Comparison of ENCODE assay signal across 1 cellular context in genomic region chr15:42495361-42496212, GRCh38.
TF ChIP-seq lines count a peak whose summit lies in the region.

SNAP23 (plus strand) TSS chr15:42495634; CDS start chr15:42511847, 16,213 bp downstream.

TF ChIP-seq in K562, 482 proteins besides CTCF, POLR2A, EP300 and RAD21 (continued from another document and continues in another):
- TF ChIP-seq RREB1 (CRISPR knock-in tag; IDR thresholded peaks at IDR 0.05): no peak
- no peak for TF ChIP-seq U2AF2 (optimal IDR thresholded peaks at IDR 0.05; ENCODE audit: low read depth, low read length)
- TF ChIP-seq ZNF282 (CRISPR knock-in tag; IDR thresholded peaks at IDR 0.05): no peak
- TF ChIP-seq EGR1 (conservative IDR thresholded peaks at IDR 0.05): no peak
- peak; percentile 48; the same call in 1 of the 2 replicates for TF ChIP-seq TEAD4 (IDR thresholded peaks at IDR 0.05; ENCODE audit: low read length)
- TF ChIP-seq TEAD4 (CRISPR knock-in tag; IDR thresholded peaks at IDR 0.05; ENCODE audit: borderline replicate concordance): no peak
- TF ChIP-seq PHTF2 (CRISPR knock-in tag; IDR thresholded peaks at IDR 0.05): no peak; the same call in 1 of the 2 replicates
- TF ChIP-seq MXD1 (CRISPR knock-in tag; IDR thresholded peaks at IDR 0.05; ENCODE audit: borderline replicate concordance, poor library complexity, severe bottlenecking): peak; percentile 37
- TF ChIP-seq ELF1 (tag; IDR thresholded peaks at IDR 0.05): peak; percentile 69
- TF ChIP-seq ZKSCAN3 (CRISPR knock-in tag; IDR thresholded peaks at IDR 0.05): no peak
- TF ChIP-seq ZNF408 (CRISPR knock-in tag; IDR thresholded peaks at IDR 0.05; ENCODE audit: low read depth): no peak
- no peak for TF ChIP-seq MYC (IDR thresholded peaks at IDR 0.05; ENCODE audit: low read depth, low read length)
- TF ChIP-seq MYC (CRISPR knock-in tag; IDR thresholded peaks at IDR 0.05; ENCODE audit: borderline replicate concordance, low read depth): peak; percentile 54; the same call in 1 of the 2 replicates
- no peak for TF ChIP-seq ZNF174 (CRISPR knock-in tag; IDR thresholded peaks at IDR 0.05)
- no peak for TF ChIP-seq NFIX (CRISPR knock-in tag; IDR thresholded peaks at IDR 0.05; ENCODE audit: low read depth)
- peak in 1 of 2 experiments; percentile 32; a peak in 1 of 4 replicates for TF ChIP-seq RCOR1 (IDR thresholded peaks at IDR 0.05; ENCODE audit: borderline replicate concordance in 1 of 2, low read depth in 2 of 2, low read length in 2 of 2)
- no peak for TF ChIP-seq BDP1 (IDR thresholded peaks at IDR 0.05; ENCODE audit: insufficient read depth, insufficient read length)
- no peak for TF ChIP-seq TSC22D4 (tag; IDR thresholded peaks at IDR 0.05)
- TF ChIP-seq SMAD1 (IDR thresholded peaks at IDR 0.05; ENCODE audit: low read depth, low read length, partially characterized antibody): peak; percentile 14
- TF ChIP-seq POLR2B (IDR thresholded peaks at IDR 0.05; ENCODE audit: low read depth, partially characterized antibody): peak; percentile 88
- TF ChIP-seq ZNF232 (CRISPR knock-in tag; IDR thresholded peaks at IDR 0.05): no peak
- TF ChIP-seq MECOM (CRISPR knock-in tag; IDR thresholded peaks at IDR 0.05): 0 out of 2 replicates have a peak, but pooled peaks have one; percentile 32
- TF ChIP-seq NFIC (IDR thresholded peaks at IDR 0.05): 0 out of 2 replicates have a peak, but pooled peaks have one; percentile 8
- TF ChIP-seq, protein P1, sequence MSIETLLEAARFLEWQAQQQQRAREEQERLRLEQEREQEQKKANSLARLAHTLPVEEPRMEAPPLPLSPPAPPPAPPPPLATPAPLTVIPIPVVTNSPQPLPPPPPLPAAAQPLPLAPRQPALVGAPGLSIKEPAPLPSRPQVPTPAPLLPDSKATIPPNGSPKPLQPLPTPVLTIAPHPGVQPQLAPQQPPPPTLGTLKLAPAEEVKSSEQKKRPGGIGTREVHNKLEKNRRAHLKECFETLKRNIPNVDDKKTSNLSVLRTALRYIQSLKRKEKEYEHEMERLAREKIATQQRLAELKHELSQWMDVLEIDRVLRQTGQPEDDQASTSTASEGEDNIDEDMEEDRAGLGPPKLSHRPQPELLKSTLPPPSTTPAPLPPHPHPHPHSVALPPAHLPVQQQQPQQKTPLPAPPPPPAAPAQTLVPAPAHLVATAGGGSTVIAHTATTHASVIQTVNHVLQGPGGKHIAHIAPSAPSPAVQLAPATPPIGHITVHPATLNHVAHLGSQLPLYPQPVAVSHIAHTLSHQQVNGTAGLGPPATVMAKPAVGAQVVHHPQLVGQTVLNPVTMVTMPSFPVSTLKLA (conservative IDR thresholded peaks at IDR 0.05): peak; percentile 97 to 98
- TF ChIP-seq ZFP36 (IDR thresholded peaks at IDR 0.05; ENCODE audit: low read depth, low read length, partially characterized antibody): no peak
- peak; percentile 38; the same call in 1 of the 2 replicates for TF ChIP-seq RNF2 (IDR thresholded peaks at IDR 0.05)
- peak; percentile 88 for TF ChIP-seq ZSCAN29 (IDR thresholded peaks at IDR 0.05)
- TF ChIP-seq, protein P2, sequence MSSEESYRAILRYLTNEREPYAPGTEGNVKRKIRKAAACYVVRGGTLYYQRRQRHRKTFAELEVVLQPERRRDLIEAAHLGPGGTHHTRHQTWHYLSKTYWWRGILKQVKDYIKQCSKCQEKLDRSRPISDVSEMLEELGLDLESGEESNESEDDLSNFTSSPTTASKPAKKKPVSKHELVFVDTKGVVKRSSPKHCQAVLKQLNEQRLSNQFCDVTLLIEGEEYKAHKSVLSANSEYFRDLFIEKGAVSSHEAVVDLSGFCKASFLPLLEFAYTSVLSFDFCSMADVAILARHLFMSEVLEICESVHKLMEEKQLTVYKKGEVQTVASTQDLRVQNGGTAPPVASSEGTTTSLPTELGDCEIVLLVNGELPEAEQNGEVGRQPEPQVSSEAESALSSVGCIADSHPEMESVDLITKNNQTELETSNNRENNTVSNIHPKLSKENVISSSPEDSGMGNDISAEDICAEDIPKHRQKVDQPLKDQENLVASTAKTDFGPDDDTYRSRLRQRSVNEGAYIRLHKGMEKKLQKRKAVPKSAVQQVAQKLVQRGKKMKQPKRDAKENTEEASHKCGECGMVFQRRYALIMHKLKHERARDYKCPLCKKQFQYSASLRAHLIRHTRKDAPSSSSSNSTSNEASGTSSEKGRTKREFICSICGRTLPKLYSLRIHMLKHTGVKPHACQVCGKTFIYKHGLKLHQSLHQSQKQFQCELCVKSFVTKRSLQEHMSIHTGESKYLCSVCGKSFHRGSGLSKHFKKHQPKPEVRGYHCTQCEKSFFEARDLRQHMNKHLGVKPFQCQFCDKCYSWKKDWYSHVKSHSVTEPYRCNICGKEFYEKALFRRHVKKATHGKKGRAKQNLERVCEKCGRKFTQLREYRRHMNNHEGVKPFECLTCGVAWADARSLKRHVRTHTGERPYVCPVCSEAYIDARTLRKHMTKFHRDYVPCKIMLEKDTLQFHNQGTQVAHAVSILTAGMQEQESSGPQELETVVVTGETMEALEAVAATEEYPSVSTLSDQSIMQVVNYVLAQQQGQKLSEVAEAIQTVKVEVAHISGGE (CRISPR knock-in tag; IDR thresholded peaks at IDR 0.05): peak in 1 of 3 experiments; percentile 40; a peak in 1 of 6 replicates
- TF ChIP-seq ZNF384 (IDR thresholded peaks at IDR 0.05; ENCODE audit: low read depth, low read length): peak; percentile 32
- no peak for TF ChIP-seq NR2C2 (CRISPR knock-in tag; IDR thresholded peaks at IDR 0.05)
- TF ChIP-seq NR2C2 (tag; IDR thresholded peaks at IDR 0.05): peak; percentile 33; the same call in 1 of the 2 replicates
- peak; percentile 56 for TF ChIP-seq POLR2H (tag; IDR thresholded peaks at IDR 0.05; ENCODE audit: low read depth)
- no peak for TF ChIP-seq ZNF12 (CRISPR knock-in tag; IDR thresholded peaks at IDR 0.05)
- no peak for TF ChIP-seq ZBTB33 (CRISPR knock-in tag; IDR thresholded peaks at IDR 0.05)
- 0 out of 4 replicates have a peak, but pooled peaks of 1 of the 2 experiments have one; percentile 1 for TF ChIP-seq TBL1XR1 (IDR thresholded peaks at IDR 0.05; ENCODE audit: low read length in 2 of 2)
- TF ChIP-seq FOXK2 (conservative IDR thresholded peaks at IDR 0.05 in 1 of 2, IDR thresholded peaks at IDR 0.05 in 1 of 2; ENCODE audit: low read depth in 2 of 2): peak; percentile 69 to 83
- TF ChIP-seq NBN (IDR thresholded peaks at IDR 0.05; ENCODE audit: low read depth): peak; percentile 40; the same call in 1 of the 2 replicates
- no peak for TF ChIP-seq OTX1 (CRISPR knock-in tag; IDR thresholded peaks at IDR 0.05)
- TF ChIP-seq, protein P3, sequence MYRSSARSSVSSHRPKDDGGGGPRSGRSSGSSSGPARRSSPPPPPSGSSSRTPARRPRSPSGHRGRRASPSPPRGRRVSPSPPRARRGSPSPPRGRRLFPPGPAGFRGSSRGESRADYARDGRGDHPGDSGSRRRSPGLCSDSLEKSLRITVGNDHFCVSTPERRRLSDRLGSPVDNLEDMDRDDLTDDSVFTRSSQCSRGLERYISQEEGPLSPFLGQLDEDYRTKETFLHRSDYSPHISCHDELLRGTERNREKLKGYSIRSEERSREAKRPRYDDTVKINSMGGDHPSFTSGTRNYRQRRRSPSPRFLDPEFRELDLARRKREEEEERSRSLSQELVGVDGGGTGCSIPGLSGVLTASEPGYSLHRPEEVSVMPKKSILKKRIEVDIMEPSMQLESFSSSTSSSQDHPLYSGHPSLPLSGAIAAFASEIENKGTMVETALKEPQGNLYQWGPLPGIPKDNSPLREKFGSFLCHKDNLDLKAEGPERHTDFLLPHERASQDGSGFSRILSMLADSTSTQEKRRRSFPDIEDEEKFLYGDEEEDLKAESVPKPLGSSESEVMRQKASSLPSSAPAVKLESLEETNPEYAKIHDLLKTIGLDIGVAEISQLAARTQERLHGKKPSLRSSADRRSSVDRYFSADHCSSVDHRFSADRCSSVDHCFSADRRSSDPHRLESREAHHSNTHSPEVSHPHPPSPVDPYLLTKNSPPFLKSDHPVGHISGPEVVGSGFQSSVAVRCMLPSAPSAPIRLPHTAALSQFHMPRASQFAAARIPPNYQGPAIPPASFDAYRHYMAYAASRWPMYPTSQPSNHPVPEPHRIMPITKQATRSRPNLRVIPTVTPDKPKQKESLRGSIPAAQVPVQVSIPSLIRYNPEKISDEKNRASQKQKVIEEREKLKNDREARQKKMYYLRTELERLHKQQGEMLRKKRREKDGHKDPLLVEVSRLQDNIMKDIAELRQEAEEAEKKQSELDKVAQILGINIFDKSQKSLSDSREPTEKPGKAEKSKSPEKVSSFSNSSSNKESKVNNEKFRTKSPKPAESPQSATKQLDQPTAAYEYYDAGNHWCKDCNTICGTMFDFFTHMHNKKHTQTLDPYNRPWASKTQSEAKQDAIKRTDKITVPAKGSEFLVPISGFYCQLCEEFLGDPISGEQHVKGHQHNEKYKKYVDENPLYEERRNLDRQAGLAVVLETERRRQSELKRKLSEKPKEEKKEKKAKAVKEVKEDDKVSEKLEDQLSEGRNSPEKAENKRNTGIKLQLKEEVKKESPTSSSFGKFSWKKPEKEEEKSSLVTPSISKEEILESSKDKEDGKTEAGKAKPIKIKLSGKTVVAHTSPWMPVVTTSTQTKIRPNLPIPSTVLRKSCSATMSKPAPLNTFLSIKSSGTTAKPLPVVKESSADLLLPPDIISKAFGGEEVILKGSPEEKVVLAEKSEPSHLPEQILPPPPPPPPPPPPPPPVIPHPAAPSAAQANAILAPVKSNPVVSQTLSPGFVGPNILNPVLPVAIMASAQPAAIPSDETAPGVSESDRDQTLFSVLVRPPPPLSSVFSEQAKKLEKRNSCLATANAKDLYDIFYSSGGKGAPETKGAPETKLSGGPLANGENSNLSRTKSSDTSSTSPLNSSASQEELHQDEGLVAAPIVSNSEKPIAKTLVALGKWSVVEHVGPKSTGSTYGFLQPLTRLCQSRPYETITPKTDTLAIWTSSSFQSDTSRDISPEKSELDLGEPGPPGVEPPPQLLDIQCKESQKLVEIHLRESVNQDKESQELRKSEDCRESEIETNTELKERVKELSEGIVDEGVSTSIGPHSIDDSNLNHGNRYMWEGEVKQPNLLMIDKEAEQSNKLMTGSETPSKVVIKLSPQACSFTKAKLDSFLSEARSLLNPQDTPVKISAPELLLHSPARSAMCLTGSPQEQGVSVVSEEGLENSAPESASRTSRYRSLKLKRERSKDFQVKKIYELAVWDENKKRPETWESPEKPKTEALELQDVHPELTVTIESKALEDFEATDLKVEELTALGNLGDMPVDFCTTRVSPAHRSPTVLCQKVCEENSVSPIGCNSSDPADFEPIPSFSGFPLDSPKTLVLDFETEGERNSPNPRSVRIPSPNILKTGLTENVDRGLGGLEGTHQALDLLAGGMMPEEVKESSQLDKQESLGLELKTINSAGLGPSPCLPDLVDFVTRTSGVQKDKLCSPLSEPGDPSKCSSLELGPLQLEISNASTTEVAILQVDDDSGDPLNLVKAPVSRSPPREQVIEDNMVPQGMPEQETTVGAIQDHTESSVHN (IDR thresholded peaks at IDR 0.05; ENCODE audit: borderline replicate concordance in 1 of 2, low read depth in 1 of 2): peak in 1 of 2 experiments; percentile 64; a peak in 1 of 4 replicates
